ENCODE assay signal across 15 cellular contexts in genomic region chr1:6915999-6916565, GRCh38.
DNase-seq lines count a peak whose midpoint lies in the region; ATAC-seq and TF ChIP-seq lines count a peak whose summit lies in the region.
"Had no signal": no experiment of that assay in that cellular context is flagged by ENCODE, and none has a peak within 500 bp of the region (broad histone marks: within the 10 kb centered on the region; RNA-seq: fewer than 3 reads in every experiment).

No MANE protein-coding gene starts in this region.

- H3K4me2 ChIP-seq in mammary epithelial cell (ENCODE audit: insufficient read depth, low read depth, low read length) (no peak overlapping the region), PC-3 (ENCODE audit: low read length) (no peak overlapping the region)

- H3K27me3 ChIP-seq in breast epithelium = no peaks in the 10 kb centered on the region
- no peaks in the 10 kb centered on the region for H3K27me3 ChIP-seq in mammary epithelial cell (ENCODE audit: insufficient read depth, low read length)
- peaks cover 29% of the 10 kb centered on the region for H3K27me3 ChIP-seq in PC-3 (ENCODE audit: low read length)

- peak overlapping the region; percentile 69 to 83 for H3K27ac ChIP-seq in breast epithelium
- no peak overlapping the region for H3K27ac ChIP-seq in mammary epithelial cell (ENCODE audit: insufficient read depth, low read depth, low read length)
- peak overlapping the region; percentile 75 for H3K27ac ChIP-seq in caudate nucleus (ENCODE audit: low read depth, low read length)
- peak overlapping the region; percentile 27 for H3K27ac ChIP-seq in temporal lobe (ENCODE audit: low read depth, low read length)
- H3K27ac ChIP-seq in PC-3 (ENCODE audit: low read length) = no peak overlapping the region
- H3K27ac ChIP-seq: 22Rv1, GM23248 had no signal

- H3K4me3 ChIP-seq in breast epithelium = no peak overlapping the region
- H3K4me3 ChIP-seq in mammary epithelial cell (replicated peaks in 1 of 3; ENCODE audit: insufficient read depth in 1 of 3, low read depth in 2 of 3, low read length in 3 of 3) = no peak overlapping the region
- H3K4me3 ChIP-seq in PC-3 (ENCODE audit: low read length) = no peak overlapping the region
- H3K4me3 ChIP-seq: GM12878, GM23248 had no signal

- in situ Hi-C loops in mammary epithelial cell (cut with MboI; ENCODE audit: low sequenced_read_pairs in 2 of 2) = no loop called here

- DNase-seq in breast epithelium (ENCODE audit: low spot score in 2 of 2) (no peak), mammary epithelial cell (no peak), caudate nucleus (lab: John Stamatoyannopoulos, UW) (peak in 2 of 61 donors; percentile 18 to 35), mesenteric fat pad (ENCODE audit: low spot score) (peak; percentile 87), PC-3 (no peak), NCI-H2029 (lab: John Stamatoyannopoulos, UW) (no peak)
- DNase-seq: Calu3; CD4-positive, CD25-positive, alpha-beta regulatory T cell; DMS 273 treated with DMSO at 0.1 percent for 48 hours; DMS79; GM23248 had no signal

- H3K36me3 ChIP-seq in breast epithelium (no peaks in the 10 kb centered on the region), mammary epithelial cell (ENCODE audit: insufficient read depth, low read length) (no peaks in the 10 kb centered on the region), PC-3 (ENCODE audit: low read depth, low read length) (no peaks in the 10 kb centered on the region)

- BruUV-seq in mammary epithelial cell (replicated peaks; lab: Mats Ljungman, UMichigan) (no TSS peak), PC-3 (replicated peaks; lab: Mats Ljungman, UMichigan) (no TSS peak)

- no peak for ATAC-seq in PC-3
- no peak for ATAC-seq in GM21360 (IDR thresholded peaks at IDR 0.05; ENCODE audit: unreplicated experiment)
- ATAC-seq: GM12878 had no signal

- CTCF ChIA-PET in mammary epithelial cell (lab: Charles Lee; ENCODE audit: low non-redundant PET) (no interaction called here), PC-3 (lab: Charles Lee) (no interaction called here)

- H3K79me2 ChIP-seq in mammary epithelial cell (ENCODE audit: insufficient read depth, low read length) (no peaks in the 10 kb centered on the region), PC-3 (ENCODE audit: low read length) (no peaks in the 10 kb centered on the region)

- H3K9ac ChIP-seq in mammary epithelial cell (ENCODE audit: insufficient read depth, low read length) (no peak overlapping the region), PC-3 (ENCODE audit: low read length) (no peak overlapping the region)
- H3K9ac ChIP-seq: GM23248 had no signal

- TF ChIP-seq CTCF in breast epithelium (IDR thresholded peaks at IDR 0.05) (no peak), mammary epithelial cell (conservative IDR thresholded peaks at IDR 0.05 in 1 of 2, IDR thresholded peaks at IDR 0.05 in 1 of 2; ENCODE audit: extremely low read depth in 1 of 2, insufficient read depth in 1 of 2, low read depth in 1 of 2, low read length in 2 of 2) (no peak), PC-3 (conservative IDR thresholded peaks at IDR 0.05; ENCODE audit: low read depth, low read length) (no peak)

- H4K20me1 ChIP-seq in mammary epithelial cell (ENCODE audit: insufficient read depth, low read length) (no peaks in the 10 kb centered on the region), PC-3 (ENCODE audit: low read length) (no peaks in the 10 kb centered on the region)

- H2AFZ ChIP-seq in mammary epithelial cell (ENCODE audit: low read depth, low read length) = no peak overlapping the region
- H2AFZ ChIP-seq in PC-3 (ENCODE audit: low read length) = no peak overlapping the region
- H2AFZ ChIP-seq: GM23248 had no signal

- no peaks in the 10 kb centered on the region for H3K9me2 ChIP-seq in PC-3 (replicated peaks; ENCODE audit: low read length)

- H3K9me3 ChIP-seq in breast epithelium (no peaks in the 10 kb centered on the region), mammary epithelial cell (replicated peaks; ENCODE audit: insufficient read depth, low read length) (no peaks in the 10 kb centered on the region), PC-3 (ENCODE audit: low read length) (no peaks in the 10 kb centered on the region)

- H3F3A ChIP-seq in PC-3 (ENCODE audit: low read length, unreplicated experiment) = no peaks in the 10 kb centered on the region

- 54% methylated on average over 13 of the region's 17 CpGs for WGBS in mammary epithelial cell (ENCODE audit: low coverage, missing lambda C conversion rate)

- intact Hi-C loops in breast epithelium (cut with DNase I; ENCODE audit: low total_unique reads) = no loop called here
- intact Hi-C loops in mammary epithelial cell (cut with micrococcal nuclease) = no loop called here
- intact Hi-C loops in PC-3 (cut with micrococcal nuclease) = no loop called here

- POLR2A ChIA-PET in PC-3 (lab: Charles Lee; ENCODE audit: unreplicated experiment) = no interaction called here

- H3K4me1 ChIP-seq in breast epithelium (peaks cover 4 to 9% of the 10 kb centered on the region in 2 donors), mammary epithelial cell (ENCODE audit: insufficient read depth, low read length) (peaks cover 25% of the 10 kb centered on the region), PC-3 (ENCODE audit: insufficient read depth, low read length) (no peaks in the 10 kb centered on the region)

- dilution Hi-C loops in mammary epithelial cell (cut with HindIII; ENCODE audit: low sequenced_read_pairs) = no loop called here

- no peak for TF ChIP-seq POLR2A in breast epithelium (IDR thresholded peaks at IDR 0.05)

Comparison
In these comparisons a context has a peak if more than half of its experiments do, and no peak if none do; other contexts are left out.
1. H3K27ac ChIP-seq: peak in breast epithelium (2 of 2), caudate nucleus (single experiment) and temporal lobe (single experiment); none in mammary epithelial cell (single experiment) and PC-3 (single experiment).